Comparison of ENCODE assay signal across 18 cellular contexts in genomic region chr13:110216006-110216402, GRCh38.
DNase-seq lines count a peak whose midpoint lies in the region; ATAC-seq and TF ChIP-seq lines count a peak whose summit lies in the region.
"Had no signal": no experiment of that assay in that cellular context is flagged by ENCODE, and none has a peak within 500 bp of the region (broad histone marks: within the 10 kb centered on the region; RNA-seq: fewer than 3 reads in every experiment).

No MANE protein-coding gene starts in this region.

- ATAC-seq in gastroesophageal sphincter (peak; percentile 10), HG02852 (IDR thresholded peaks at IDR 0.05; ENCODE audit: unreplicated experiment) (no peak)
- ATAC-seq: activated naive CD4-positive, alpha-beta T cell treated with anti-CD3 and anti-CD28 coated beads, Interleukin-2, amount 50 U/mL, for 72 hours had no signal

- TF ChIP-seq EP300 in gastroesophageal sphincter (IDR thresholded peaks at IDR 0.05): no peak

- H3K27ac Mint-ChIP-seq in HFFc6: peak overlapping the region; percentile 75
- H3K27ac Mint-ChIP-seq: activated naive CD4-positive, alpha-beta T cell treated with anti-CD3 and anti-CD28 coated beads, Interleukin-2, amount 50 U/mL, for 72 hours; nephron progenitor cell; stimulated activated naive CD8-positive, alpha-beta T cell treated with anti-CD3 and anti-CD28 coated beads, Interleukin-15, Interleukin-2, amounts not matched to agents 100 ng/mL and 50 ng/mL, for 24 hours had no signal

- POLR2A ChIA-PET in RWPE1 (lab: Yijun Ruan, JAX; ENCODE audit: low non-redundant PET): no interaction called here

- peaks cover 27% of the 10 kb centered on the region for H3K4me1 Mint-ChIP-seq in HFFc6 (ENCODE audit: low read depth)

- no peak overlapping the region for H3K4me3 ChIP-seq in gastroesophageal sphincter
- no peak overlapping the region for H3K4me3 ChIP-seq in muscle layer of duodenum (ENCODE audit: low read depth in 1 of 2, low read length in 2 of 2)
- peak overlapping the region in 1 of 2 donors; percentile 35 for H3K4me3 ChIP-seq in stomach smooth muscle (ENCODE audit: low read length in 2 of 2)
- H3K4me3 ChIP-seq: SK-N-MC had no signal

- no peaks in the 10 kb centered on the region for H3K9me3 ChIP-seq in gastroesophageal sphincter
- no peaks in the 10 kb centered on the region for H3K9me3 ChIP-seq in muscle layer of duodenum (ENCODE audit: control insufficient read depth in 1 of 2, low read length in 2 of 2)
- no peaks in the 10 kb centered on the region for H3K9me3 ChIP-seq in stomach smooth muscle (ENCODE audit: control insufficient read depth in 2 of 2, low read length in 2 of 2)
- H3K9me3 ChIP-seq: Caco-2 had no signal

- H3K27ac ChIP-seq in gastroesophageal sphincter (peak overlapping the region; percentile 77 to 85 (median 80)), muscle layer of duodenum (ENCODE audit: low read length) (peak overlapping the region; percentile 79), stomach smooth muscle (ENCODE audit: low read length) (peak overlapping the region; percentile 83), RWPE1 (no peak overlapping the region)
- H3K27ac ChIP-seq: SK-N-MC had no signal

- H3K4me1 ChIP-seq in gastroesophageal sphincter (peaks cover 11 to 71% (median 23%) of the 10 kb centered on the region in 3 donors), muscle layer of duodenum (ENCODE audit: control insufficient read depth in 1 of 2, insufficient read depth in 2 of 2, low read length in 2 of 2) (peaks cover 22 to 46% of the 10 kb centered on the region in 2 donors), stomach smooth muscle (ENCODE audit: control insufficient read depth, insufficient read depth, low read length) (peaks cover 52% of the 10 kb centered on the region)
- H3K4me1 ChIP-seq: Caco-2 had no signal

- H3K36me3 ChIP-seq in gastroesophageal sphincter (peaks cover 2 to 33% of the 10 kb centered on the region in 2 donors), muscle layer of duodenum (ENCODE audit: control insufficient read depth in 1 of 2, insufficient read depth in 2 of 2, low read length in 2 of 2) (peaks cover 12 to 14% of the 10 kb centered on the region in 2 donors), stomach smooth muscle (ENCODE audit: control insufficient read depth in 2 of 2, insufficient read depth in 2 of 2, low read length in 2 of 2) (peaks cover 26% of the 10 kb centered on the region in 2 donors)

- peaks cover 2% of the 10 kb centered on the region; the same call in 1 of the 2 replicates for H3K27me3 Mint-ChIP-seq in HFFc6 (ENCODE audit: insufficient read depth)

- TF ChIP-seq POLR2A in gastroesophageal sphincter (IDR thresholded peaks at IDR 0.05): no peak

- CTCF ChIA-PET in RWPE1 (lab: Yijun Ruan, JAX): no interaction called here

- H3K27me3 ChIP-seq in gastroesophageal sphincter (no peaks in the 10 kb centered on the region), muscle layer of duodenum (ENCODE audit: low read depth, low read length) (no peaks in the 10 kb centered on the region), stomach smooth muscle (ENCODE audit: control insufficient read depth in 1 of 2, insufficient read depth in 2 of 2, low read length in 2 of 2) (no peaks in the 10 kb centered on the region)

- no peak for DNase-seq in HFFc6
- DNase-seq in RWPE1 (ENCODE audit: low spot score): no peak
- DNase-seq in stimulated activated CD8-positive, alpha-beta memory T cell treated with anti-CD3 and anti-CD28 coated beads, Interleukin-4, amount 100 ng/mL, for 48 hours: no peak
- DNase-seq in activated naive CD4-positive, alpha-beta T cell treated with Interleukin-2 at 50 U/mL for 16 hours: no peak
- DNase-seq: activated CD4-positive, alpha-beta T cell treated with anti-CD3 and anti-CD28 coated beads for 4 hours; Caco-2; cerebellar nuclear complex; hippocampal formation; Karpas-422; NCI-H1436; nephron progenitor cell had no signal

- H3K36me3 Mint-ChIP-seq in HFFc6 (ENCODE audit: low read depth): no peaks in the 10 kb centered on the region
- H3K36me3 Mint-ChIP-seq: activated naive CD4-positive, alpha-beta T cell treated with anti-CD3 and anti-CD28 coated beads, Interleukin-2, amount 50 U/mL, for 72 hours had no signal

- H3K9me3 Mint-ChIP-seq in HFFc6: no peaks in the 10 kb centered on the region
- H3K9me3 Mint-ChIP-seq: activated naive CD4-positive, alpha-beta T cell treated with anti-CD3 and anti-CD28 coated beads, Interleukin-2, amount 50 U/mL, for 72 hours; nephron progenitor cell; stimulated activated naive CD8-positive, alpha-beta T cell treated with anti-CD3 and anti-CD28 coated beads, Interleukin-15, Interleukin-2, amounts not matched to agents 100 ng/mL and 50 ng/mL, for 24 hours had no signal

- no peak overlapping the region for H3K4me3 Mint-ChIP-seq in HFFc6
- H3K4me3 Mint-ChIP-seq: nephron progenitor cell; stimulated activated naive CD8-positive, alpha-beta T cell treated with anti-CD3 and anti-CD28 coated beads, Interleukin-15, Interleukin-2, amounts not matched to agents 100 ng/mL and 50 ng/mL, for 24 hours had no signal

- TF ChIP-seq CTCF in HFFc6 (IDR thresholded peaks at IDR 0.05) (no peak), gastroesophageal sphincter (IDR thresholded peaks at IDR 0.05) (no peak), RWPE1 (conservative IDR thresholded peaks at IDR 0.05; ENCODE audit: low read depth) (no peak)

- H3K9ac ChIP-seq in stomach smooth muscle (ENCODE audit: low read length in 2 of 2): peak overlapping the region; percentile 18 to 58

- WGBS in gastroesophageal sphincter (ENCODE audit: low coverage in 1 of 2), 2 donors: 12 to 24% methylated on average over 3 to 4 of the region's 4 CpGs
